ENCODE assay signal across 25 cellular contexts in the genomic region with DNA sequence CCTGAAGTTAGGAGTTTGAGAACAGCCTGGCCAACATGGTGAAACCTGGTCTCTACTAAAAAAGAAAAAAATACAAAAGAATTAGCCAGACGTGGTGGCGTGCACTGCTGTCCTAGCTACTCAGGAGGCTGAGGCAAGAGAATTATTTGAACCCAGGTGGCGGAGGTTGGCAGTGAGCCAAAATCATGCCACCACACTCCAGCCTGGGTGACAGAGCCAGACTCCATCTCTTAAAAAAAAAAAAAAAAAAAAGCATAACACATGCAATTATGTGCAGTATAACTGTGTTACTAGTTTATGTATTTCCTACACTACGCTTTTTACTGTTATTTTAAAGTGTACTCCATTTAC. TPM values are rescaled to one million over a fixed set of nuclear protein-coding genes. Genes with fewer than 3 reads are reported as not detected.
DNase-seq lines count a peak whose midpoint lies in the region; ATAC-seq, FAIRE-seq and TF ChIP-seq lines count a peak whose summit lies in the region.
"Had no signal": no experiment of that assay in that cellular context is flagged by ENCODE, and none has a peak within 500 bp of the region (broad histone marks: within the 10 kb centered on the region; RNA-seq: fewer than 3 reads in every experiment).

No MANE protein-coding gene starts in this region.

- no peak for TF ChIP-seq RAD21 in K562 (CRISPR knock-in tag; conservative IDR thresholded peaks at IDR 0.05 in 1 of 2, IDR thresholded peaks at IDR 0.05 in 1 of 2)

- TF ChIP-seq CTCF in DND-41 (IDR thresholded peaks at IDR 0.05; ENCODE audit: borderline replicate concordance, extremely low read depth, low read length, poor library complexity, severe bottlenecking), result no peak
- TF ChIP-seq CTCF in K562 (IDR thresholded peaks at IDR 0.05 in 2 of 3, conservative IDR thresholded peaks at IDR 0.05 in 1 of 3; ENCODE audit: insufficient read depth in 2 of 3, low read depth in 1 of 3, low read length in 3 of 3), result no peak
- no peak for TF ChIP-seq CTCF in tibial artery (IDR thresholded peaks at IDR 0.05)

- H4K20me1 ChIP-seq in DND-41 (ENCODE audit: insufficient read depth, low read length) (no peaks in the 10 kb centered on the region), K562 (replicated peaks; ENCODE audit: control insufficient read depth, insufficient read depth, low read length) (no peaks in the 10 kb centered on the region)
- H4K20me1 ChIP-seq: BLaER1 treated with 17β-estradiol and CSF1 and Interleukin-3, amounts not matched to agents 10 nM and 100 nM had no signal

- no peaks in the 10 kb centered on the region for H3K36me3 ChIP-seq in DND-41 (ENCODE audit: insufficient read depth, low read length)
- no peaks in the 10 kb centered on the region for H3K36me3 ChIP-seq in K562 (ENCODE audit: control insufficient read depth, insufficient read depth, low read length)
- H3K36me3 ChIP-seq in trophoblast cell (ENCODE audit: control insufficient read depth in 1 of 2, insufficient read depth in 2 of 2, low read length in 2 of 2), result no peaks in the 10 kb centered on the region
- no peaks in the 10 kb centered on the region for H3K36me3 ChIP-seq in tibial artery
- H3K36me3 ChIP-seq: BE2C; BLaER1 treated with 17β-estradiol and CSF1 and Interleukin-3, amounts not matched to agents 10 nM and 100 nM; HAP-1 had no signal

- H3K14ac ChIP-seq in trophoblast cell (ENCODE audit: low read length), result no peak overlapping the region

- no peaks in the 10 kb centered on the region for H3K27me3 ChIP-seq in DND-41 (ENCODE audit: insufficient read depth, low read length, poor library complexity)
- H3K27me3 ChIP-seq in K562 (ENCODE audit: control insufficient read depth in 2 of 2, insufficient read depth in 2 of 2, low read length in 2 of 2), result no peaks in the 10 kb centered on the region
- no peaks in the 10 kb centered on the region for H3K27me3 ChIP-seq in trophoblast cell (ENCODE audit: insufficient read depth, low read length)
- no peaks in the 10 kb centered on the region for H3K27me3 ChIP-seq in tibial artery
- H3K27me3 ChIP-seq: BLaER1 treated with 17β-estradiol and CSF1 and Interleukin-3, amounts not matched to agents 10 nM and 100 nM had no signal

- no peaks in the 10 kb centered on the region for H3K4me1 ChIP-seq in DND-41 (ENCODE audit: insufficient read depth, low read length)
- H3K4me1 ChIP-seq in K562 (replicated peaks in 1 of 2; ENCODE audit: control insufficient read depth in 2 of 2, insufficient read depth in 2 of 2, low read length in 2 of 2), result peaks cover 0 to 8% of the 10 kb centered on the region in 2 experiments; a peak in 4 of 5 replicates
- peaks cover 0 to 3% of the 10 kb centered on the region in 2 experiments for H3K4me1 ChIP-seq in trophoblast cell (ENCODE audit: control insufficient read depth in 1 of 2, insufficient read depth in 2 of 2, low read length in 2 of 2)
- no peaks in the 10 kb centered on the region for H3K4me1 ChIP-seq in tibial artery
- H3K4me1 ChIP-seq: A549, BE2C, HAP-1 had no signal

- no peak overlapping the region for H4K12ac ChIP-seq in trophoblast cell (ENCODE audit: low read depth, low read length)

- peaks cover 2% of the 10 kb centered on the region for H3K79me1 ChIP-seq in trophoblast cell (ENCODE audit: low read length)

- no peak overlapping the region for H3K27ac ChIP-seq in DND-41 (ENCODE audit: low read length)
- no peak overlapping the region for H3K27ac ChIP-seq in K562 (ENCODE audit: extremely low read depth, low read depth, low read length)
- no peak overlapping the region for H3K27ac ChIP-seq in trophoblast cell (ENCODE audit: low read depth, low read length)
- H3K27ac ChIP-seq in tibial artery, result no peak overlapping the region
- H3K27ac ChIP-seq: A549; BLaER1 treated with 17β-estradiol and CSF1 and Interleukin-3, amounts not matched to agents 10 nM and 100 nM had no signal

- no peaks in the 10 kb centered on the region for H3K9me1 ChIP-seq in K562 (ENCODE audit: control insufficient read depth, insufficient read depth, low read length)

- peak overlapping the region; percentile 80 for H2BK120ac ChIP-seq in trophoblast cell (ENCODE audit: insufficient read depth, low read length, poor library complexity)

- no TSS peak for BruUV-seq in K562 (replicated peaks; lab: Mats Ljungman, UMichigan)

- no peak overlapping the region for H3K9ac ChIP-seq in DND-41 (ENCODE audit: low read depth, low read length)
- H3K9ac ChIP-seq in K562 (ENCODE audit: insufficient read depth in 1 of 2, low read depth in 2 of 2, low read length in 2 of 2), result no peak overlapping the region
- H3K9ac ChIP-seq in trophoblast cell (ENCODE audit: low read length), result no peak overlapping the region
- H3K9ac ChIP-seq: BLaER1 treated with 17β-estradiol and CSF1 and Interleukin-3, amounts not matched to agents 10 nM and 100 nM had no signal

- H3K18ac ChIP-seq in trophoblast cell (ENCODE audit: low read length), result no peak overlapping the region

- H2AFZ ChIP-seq in DND-41 (ENCODE audit: low read depth, low read length) (no peak overlapping the region), K562 (ENCODE audit: low read depth, low read length) (no peak overlapping the region), trophoblast cell (ENCODE audit: insufficient read depth, low read length, poor library complexity) (no peak overlapping the region)

- POLR2A ChIA-PET in K562 (lab: Yijun Ruan, JAX), result interaction anchor here (1.4 kb wide), 1 partner anchor 12 kb away, joined by 7 read pairs; no protein-coding TSS in a partner anchor

- ATAC-seq in DND-41 (ENCODE audit: insufficient read depth, low read depth) (no peak), K562 (no peak), left cardiac atrium (no peak)
- ATAC-seq: A549 had no signal

- WGBS in K562 (ENCODE audit: insufficient coverage, low coverage, missing lambda C conversion rate), result 73% methylated on average over 4 of the region's 4 CpGs
- no CpG with 5 or more reads among the region's 4 CpGs for WGBS in trophoblast cell (ENCODE audit: extremely low coverage, insufficient coverage, insufficient read length)

- in situ Hi-C loops in K562 (cut with MboI), result no loop called here

- DNase-seq in DND-41 (peak; percentile 10), K562 (ENCODE audit: extremely low read depth in 1 of 4, low spot score in 3 of 4) (no peak), trophoblast cell (no peak), NCI-H2107 (lab: John Stamatoyannopoulos, UW) (no peak), tibial artery (no peak), left cardiac atrium (no peak)
- DNase-seq in Jurkat, Clone E6-1 (ENCODE audit: low read depth, low spot score), result peak; percentile 7
- DNase-seq: 8988T; ACHN; AML-193; BE2C; CD4-positive, alpha-beta T cell; CD8-positive, alpha-beta memory T cell; DMS 273 treated with DMSO at 0.1 percent for 48 hours; DMS79; GF-D8; GOT3; HFFc6 had no signal

- H4K91ac ChIP-seq in trophoblast cell (ENCODE audit: low read depth, low read length), result peak overlapping the region; percentile 43

- H4K8ac ChIP-seq in trophoblast cell (ENCODE audit: low read depth, low read length), result no peak overlapping the region

- H3K4me2 ChIP-seq in DND-41 (ENCODE audit: insufficient read depth, low read length), result no peak overlapping the region
- no peak overlapping the region for H3K4me2 ChIP-seq in K562 (ENCODE audit: insufficient read depth, low read length)
- no peak overlapping the region for H3K4me2 ChIP-seq in trophoblast cell (ENCODE audit: low read length)
- H3K4me2 ChIP-seq: A549; BLaER1 treated with 17β-estradiol and CSF1 and Interleukin-3, amounts not matched to agents 10 nM and 100 nM had no signal

- H3K79me2 ChIP-seq in DND-41 (ENCODE audit: insufficient read depth, low read length), result no peaks in the 10 kb centered on the region
- no peaks in the 10 kb centered on the region for H3K79me2 ChIP-seq in K562 (ENCODE audit: control insufficient read depth, insufficient read depth, low read length)
- H3K79me2 ChIP-seq in trophoblast cell (ENCODE audit: control insufficient read depth, insufficient read depth, low read length, poor library complexity), result no peaks in the 10 kb centered on the region

- H3K23ac ChIP-seq in trophoblast cell (ENCODE audit: low read length), result no peak overlapping the region

- TF ChIP-seq POLR2A in K562 (conservative IDR thresholded peaks at IDR 0.05), result no peak

- H2BK5ac ChIP-seq in trophoblast cell (ENCODE audit: low read depth, low read length, poor library complexity), result peak overlapping the region; percentile 44

- CTCF ChIA-PET in K562 (lab: Yijun Ruan, JAX; ENCODE audit: low intra/inter-chr PET ratio), result interaction anchor here (0.6 kb wide), 1 partner anchor 17 kb away, joined by 3 read pairs; no protein-coding TSS in a partner anchor

- no peak for TF ChIP-seq EP300 in K562 (IDR thresholded peaks at IDR 0.05; ENCODE audit: low read length)

- no peak overlapping the region for H2AK5ac ChIP-seq in trophoblast cell (ENCODE audit: low read length)

- no peaks in the 10 kb centered on the region for H3K9me3 ChIP-seq in DND-41 (ENCODE audit: insufficient read depth, low read length, severe bottlenecking)
- no peaks in the 10 kb centered on the region for H3K9me3 ChIP-seq in K562 (replicated peaks; ENCODE audit: control insufficient read depth, insufficient read depth, low read depth, low read length)
- H3K9me3 ChIP-seq in trophoblast cell (ENCODE audit: insufficient read depth, low read depth, low read length), result no peaks in the 10 kb centered on the region
- H3K9me3 ChIP-seq in tibial artery, result no peaks in the 10 kb centered on the region
- H3K9me3 ChIP-seq: A549; BLaER1 treated with 17β-estradiol and CSF1 and Interleukin-3, amounts not matched to agents 10 nM and 100 nM; HAP-1 had no signal

- intact Hi-C loops in K562 (cut with micrococcal nuclease) (no loop called here), tibial artery (cut with DNase I; ENCODE audit: low total_unique reads) (no loop called here), left cardiac atrium (cut with DNase I) (no loop called here)

- no peak overlapping the region for H3K4ac ChIP-seq in trophoblast cell (ENCODE audit: low read depth, low read length)

- no peak overlapping the region for H2BK12ac ChIP-seq in trophoblast cell (ENCODE audit: low read length)

- H3K4me3 ChIP-seq in DND-41 (ENCODE audit: low read depth in 1 of 2, low read length in 2 of 2) (no peak overlapping the region), K562 (no peak overlapping the region), trophoblast cell (ENCODE audit: low read depth, low read length) (no peak overlapping the region), tibial artery (no peak overlapping the region)
- H3K4me3 ChIP-seq in Jurkat, Clone E6-1 (ENCODE audit: low read length), result no peak overlapping the region
- H3K4me3 ChIP-seq: A549; BLaER1 treated with 17β-estradiol and CSF1 and Interleukin-3, amounts not matched to agents 10 nM and 100 nM; HAP-1 had no signal

- no peak for FAIRE-seq in K562 (lab: Jason Lieb, UNC)
- FAIRE-seq: A549, D721Med, GM12891, GM18507, H54 had no signal

RNA-seq across cellular contexts. Expression of a gene that starts 31.9 kb away (rescaled TPM):
- polyA plus RNA-seq in Jurkat, Clone E6-1 (2012; ENCODE audit: insufficient read depth, insufficient read length), result 6.4 TPM
- 50.0 and 163 TPM in 2 replicates for total RNA-seq in K562 (2011; cell fraction: chromatin; rRNA removed; ENCODE audit: low replicate concordance)
- 29.7 and 39.0 TPM in 2 replicates for total RNA-seq in K562 (2011; cell fraction: nucleolus; rRNA removed)
- 71.1 and 110 TPM in 2 replicates for total RNA-seq in K562 (2011; cell fraction: nucleoplasm; rRNA removed)
- total RNA-seq in K562 (2014; rRNA removed), result 22.6 and 23.0 TPM in 2 replicates
- 32.1 and 32.7 TPM in 2 replicates for total RNA-seq in K562 (2014; rRNA removed; fragmentation: Illumina TruSeq; extraction: Trizol)
- 24.8 and 26.4 TPM in 2 replicates for total RNA-seq in K562 (2015; rRNA removed; fragmentation: Illumina TruSeq; extraction: Trizol)
- 17.8 and 21.0 TPM in 2 replicates for total RNA-seq in K562 (2021)
- 32.9 and 34.1 TPM in 2 replicates for polyA plus RNA-seq in K562 (2011; rRNA removed)
- polyA plus RNA-seq in K562 (2011; cell fraction: cytosol; rRNA removed), result 5.9 and 15.1 TPM in 2 replicates
- polyA plus RNA-seq in K562 (2011; cell fraction: nucleus; rRNA removed), result 35.3 and 52.2 TPM in 2 replicates
- 9.8 and 10.6 TPM in 2 replicates for polyA plus RNA-seq in K562 (2012)
- polyA plus RNA-seq in K562 (2014; fragmentation: Illumina TruSeq; extraction: Trizol), result 15.6 and 19.2 TPM in 2 replicates
- polyA plus RNA-seq in K562 (2014; fragmentation: Nextera tagmentation; extraction: Ambion mirVana), result 1 to 10 TPM; 7.4 to 8.4 TPM
- 17.0 and 19.2 TPM in 2 replicates for polyA plus RNA-seq in K562 (2014; rRNA removed)
- 60.0 and 79.3 TPM in 2 replicates for polyA minus RNA-seq in K562 (2011; rRNA and poly(A)+ RNA removed)
- polyA minus RNA-seq in K562 (2011; cell fraction: cytosol; rRNA and poly(A)+ RNA removed), result 14.0 and 14.7 TPM in 2 replicates
- 78.8 and 104 TPM in 2 replicates for polyA minus RNA-seq in K562 (2011; cell fraction: nucleus; rRNA and poly(A)+ RNA removed)
- polyA plus RNA-seq in trophoblast cell (2013), result 24.8 and 24.9 TPM in 2 replicates
- total RNA-seq in left cardiac atrium, result 10 to 100 TPM; 13.1 to 15.4 TPM

Comparison
In these comparisons a context has a peak if more than half of its experiments do, and no peak if none do; other contexts are left out.
1. DNase-seq: peak in DND-41 (single experiment) and Jurkat, Clone E6-1 (single experiment); none in K562 (0 of 4), trophoblast cell (0 of 2), NCI-H2107 (single experiment), tibial artery (0 of 2) and left cardiac atrium (single experiment).